ENCODE assay signal across 31 cellular contexts in genomic region chr13:96804186-96804585, GRCh38.
"Had no signal": no experiment of that assay in that cellular context is flagged by ENCODE, and none has a peak within 500 bp of the region (broad histone marks: within the 10 kb centered on the region; RNA-seq: fewer than 3 reads in every experiment).

No MANE protein-coding gene starts in this region.

- H3K27me3 ChIP-seq: body of pancreas, breast epithelium, cardiac muscle cell, colonic mucosa, esophagus squamous epithelium had no signal

- H3K27ac ChIP-seq: body of pancreas, breast epithelium, cardiac muscle cell, colonic mucosa, epithelial cell of prostate, esophagus squamous epithelium, WERI-Rb-1 had no signal

- H3K27ac Mint-ChIP-seq: activated B cell treated with CpG ODN at 0.5 μM for 24 hours; activated CD8-positive, alpha-beta T cell treated with anti-CD3 and anti-CD28 coated beads for 36 hours; activated naive CD8-positive, alpha-beta T cell; activated T-helper 17 cell treated with anti-CD3 and anti-CD28 coated beads, Interleukin-2, amount 50 U/mL, for 72 hours; T-cell; T-helper 1 cell treated with Interleukin-12 subunit alpha and Interleukin-12 subunit beta and Interleukin-4 antibody, amounts not matched to agents 30 μg/mL and 1 μg/mL, for 36 hours had no signal

- H3K4me1 Mint-ChIP-seq: activated B cell treated with CpG ODN at 0.5 μM for 24 hours; activated T-helper 17 cell treated with anti-CD3 and anti-CD28 coated beads, Interleukin-2, amount 50 U/mL, for 72 hours; T-cell had no signal

- DNase-seq: activated B cell treated with CpG ODN at 0.5 μM for 24 hours; activated CD4-positive, alpha-beta T cell treated with anti-CD3 and anti-CD28 coated beads for 48 hours; activated CD4-positive, alpha-beta T cell treated with anti-CD3 and anti-CD28 coated beads, Interleukin-2, amount 50 U/mL, for 1 hour; activated CD4-positive, alpha-beta T cell treated with anti-CD3 and anti-CD28 coated beads, Interleukin-2, amount 50 U/mL, for 48 hours; activated CD8-positive, alpha-beta memory T cell treated with anti-CD3 and anti-CD28 coated beads for 24 hours; activated CD8-positive, alpha-beta T cell treated with anti-CD3 and anti-CD28 coated beads for 36 hours; activated effector memory CD4-positive, alpha-beta T cell treated with Interleukin-2 at 50 U/mL for 16 hours; activated gamma-delta T cell treated with Interleukin-2 at 50 U/mL for 16 hours; activated naive CD4-positive, alpha-beta T cell treated with anti-CD3 and anti-CD28 coated beads, Interleukin-2, amount 50 U/mL, for 16 hours; activated naive CD4-positive, alpha-beta T cell treated with Interleukin-2 at 50 U/mL for 16 hours; activated T-cell treated with anti-CD3 and anti-CD28 coated beads, Interleukin-2, amount 50 U/mL, for 4 hours; amygdala; aorta; body of pancreas; central memory CD4-positive, alpha-beta T cell; cerebellar nuclear complex; colonic mucosa; effector CD8-positive, alpha-beta T cell; esophagus squamous epithelium; foreskin melanocyte; head of caudate nucleus; T-cell; T-helper 9 cell; WERI-Rb-1 had no signal

- H3K4me3 Mint-ChIP-seq: activated B cell treated with CpG ODN at 0.5 μM for 24 hours; activated CD8-positive, alpha-beta T cell treated with anti-CD3 and anti-CD28 coated beads for 36 hours; activated naive CD8-positive, alpha-beta T cell; activated T-cell treated with anti-CD3 and anti-CD28 coated beads, Interleukin-2, amount 50 U/mL, for 4 hours; activated T-helper 17 cell treated with anti-CD3 and anti-CD28 coated beads, Interleukin-2, amount 50 U/mL, for 72 hours; T-cell; T-helper 1 cell treated with Interleukin-12 subunit alpha and Interleukin-12 subunit beta and Interleukin-4 antibody, amounts not matched to agents 30 μg/mL and 1 μg/mL, for 36 hours had no signal

- H3K9me3 ChIP-seq: body of pancreas, breast epithelium, colonic mucosa, esophagus squamous epithelium had no signal

- H3K4me1 ChIP-seq: breast epithelium, colonic mucosa, esophagus squamous epithelium had no signal

- H3K4me3 ChIP-seq: body of pancreas, breast epithelium, cardiac muscle cell, colonic mucosa, esophagus squamous epithelium had no signal

- H3K36me3 ChIP-seq: breast epithelium, cardiac muscle cell, colonic mucosa, esophagus squamous epithelium, WERI-Rb-1 had no signal

- ATAC-seq: activated CD4-positive, CD25-positive, alpha-beta regulatory T cell treated with anti-CD3 and anti-CD28 coated beads, Interleukin-2, amount 50 U/mL, for 24 hours; activated CD8-positive, alpha-beta T cell treated with anti-CD3 and anti-CD28 coated beads for 36 hours; activated T-cell treated with anti-CD3 and anti-CD28 coated beads, Interleukin-2, amount 50 U/mL, for 4 hours; activated T-helper 17 cell treated with anti-CD3 and anti-CD28 coated beads, Interleukin-2, amount 50 U/mL, for 72 hours; body of pancreas; T-cell had no signal

- H3K9me3 Mint-ChIP-seq: activated B cell treated with CpG ODN at 0.5 μM for 24 hours had no signal

- H3K27me3 Mint-ChIP-seq: activated B cell treated with CpG ODN at 0.5 μM for 24 hours; activated CD8-positive, alpha-beta T cell treated with anti-CD3 and anti-CD28 coated beads for 36 hours; activated naive CD8-positive, alpha-beta T cell; T-cell had no signal

- H3K36me3 Mint-ChIP-seq: activated naive CD8-positive, alpha-beta T cell; T-cell had no signal
